ENCODE assay signal across 14 cellular contexts in genomic region chr22:26322179-26322905, GRCh38.
DNase-seq lines count a peak whose midpoint lies in the region; ATAC-seq and TF ChIP-seq lines count a peak whose summit lies in the region.
"Had no signal": no experiment of that assay in that cellular context is flagged by ENCODE, and none has a peak within 500 bp of the region (broad histone marks: within the 10 kb centered on the region; RNA-seq: fewer than 3 reads in every experiment).

No MANE protein-coding gene starts in this region.

- ATAC-seq in GM21717 (IDR thresholded peaks at IDR 0.05; ENCODE audit: unreplicated experiment): no peak
- ATAC-seq: activated CD4-positive, CD25-positive, alpha-beta regulatory T cell treated with anti-CD3 and anti-CD28 coated beads, Interleukin-2, amount 50 U/mL, for 24 hours; lower lobe of right lung; Panc1 had no signal

- no peak overlapping the region for H3K4me3 ChIP-seq in AG09309 (ENCODE audit: control insufficient read depth, low read depth, low read length)
- H3K4me3 ChIP-seq: lower lobe of right lung had no signal

- peak; percentile 95 for DNase-seq in AG09309 (ENCODE audit: low read depth)
- peak; percentile 98 for DNase-seq in HS-5 (ENCODE audit: low read depth)
- DNase-seq in amniotic stem cell (lab: John Stamatoyannopoulos, UW): peak; percentile 88
- DNase-seq in iris pigment epithelial cell (ENCODE audit: low read depth): peak; percentile 46
- no peak for DNase-seq in NCI-H2107 (lab: John Stamatoyannopoulos, UW)
- no peak for DNase-seq in activated CD4-positive, alpha-beta T cell treated with anti-CD3 and anti-CD28 coated beads for 4 hours
- no peak for DNase-seq in cerebellar nuclear complex (lab: John Stamatoyannopoulos, UW)
- DNase-seq: activated naive CD4-positive, alpha-beta T cell treated with Interleukin-2 at 50 U/mL for 16 hours; Caco-2; lower lobe of right lung; retina had no signal

- no peak for TF ChIP-seq CTCF in AG09309 (IDR thresholded peaks at IDR 0.05; ENCODE audit: control insufficient read depth, insufficient read depth, low read depth, low read length, missing control alignments)

Comparison
In these comparisons a context has a peak if more than half of its experiments do, and no peak if none do; other contexts are left out.
1. DNase-seq: peak in AG09309 (single experiment), HS-5 (single experiment), amniotic stem cell (single experiment) and iris pigment epithelial cell (single experiment); none in NCI-H2107 (single experiment), activated CD4-positive, alpha-beta T cell treated with anti-CD3 and anti-CD28 coated beads for 4 hours (0 of 2) and cerebellar nuclear complex (0 of 2).